Comparison of ENCODE assay signal across 20 cellular contexts in genomic region chr6:118285791-118286190, GRCh38.
DNase-seq lines count a peak whose midpoint lies in the region; ATAC-seq, FAIRE-seq and TF ChIP-seq lines count a peak whose summit lies in the region.
"Had no signal": no experiment of that assay in that cellular context is flagged by ENCODE, and none has a peak within 500 bp of the region (broad histone marks: within the 10 kb centered on the region; RNA-seq: fewer than 3 reads in every experiment).

No MANE protein-coding gene starts in this region.

- H3K9me3 Mint-ChIP-seq in astrocyte (ENCODE audit: unreplicated experiment) = peaks cover 3% of the 10 kb centered on the region
- no peaks in the 10 kb centered on the region for H3K9me3 Mint-ChIP-seq in activated naive CD8-positive, alpha-beta T cell treated with anti-CD3 and anti-CD28 coated beads, Interleukin-2, amount 50 U/mL, for 24 hours
- H3K9me3 Mint-ChIP-seq: CD4-positive, CD25-positive, alpha-beta regulatory T cell had no signal

- H3K9me3 ChIP-seq in astrocyte (ENCODE audit: insufficient read depth, low read depth, low read length) (no peaks in the 10 kb centered on the region), right cardiac atrium (ENCODE audit: control insufficient read depth, low read length) (no peaks in the 10 kb centered on the region), thoracic aorta (no peaks in the 10 kb centered on the region)
- H3K9me3 ChIP-seq: Caco-2 had no signal

- no peak overlapping the region for H3K9ac ChIP-seq in astrocyte (ENCODE audit: low read length)

- no peak overlapping the region for H3K4me2 ChIP-seq in astrocyte (ENCODE audit: low read length)

- H3K36me3 ChIP-seq in astrocyte (ENCODE audit: insufficient read depth, low read length) = no peaks in the 10 kb centered on the region
- no peaks in the 10 kb centered on the region for H3K36me3 ChIP-seq in thoracic aorta

- H3K4me3 ChIP-seq in astrocyte (ENCODE audit: insufficient read depth, low read depth, low read length) = no peak overlapping the region
- H3K4me3 ChIP-seq in right cardiac atrium (ENCODE audit: low read length) = no peak overlapping the region
- peak overlapping the region; percentile 53 for H3K4me3 ChIP-seq in thoracic aorta

- H3K27ac ChIP-seq in astrocyte (ENCODE audit: low read depth, low read length) = no peak overlapping the region
- peak overlapping the region; percentile 30 for H3K27ac ChIP-seq in right cardiac atrium (ENCODE audit: low read length)
- peak overlapping the region; percentile 37 to 61 for H3K27ac ChIP-seq in thoracic aorta

- H3K4me1 ChIP-seq in astrocyte (ENCODE audit: insufficient read depth, low read length) = no peaks in the 10 kb centered on the region
- H3K4me1 ChIP-seq in right cardiac atrium (ENCODE audit: control insufficient read depth, insufficient read depth, low read length) = peaks cover 2% of the 10 kb centered on the region
- H3K4me1 ChIP-seq in thoracic aorta (ENCODE audit: control insufficient read depth in 1 of 2, low read depth in 2 of 2) = peaks cover 25 to 56% of the 10 kb centered on the region in 2 donors

- no peak overlapping the region for H3K27ac Mint-ChIP-seq in astrocyte (ENCODE audit: unreplicated experiment)
- H3K27ac Mint-ChIP-seq in activated naive CD8-positive, alpha-beta T cell treated with anti-CD3 and anti-CD28 coated beads, Interleukin-2, amount 50 U/mL, for 24 hours = no peak overlapping the region
- H3K27ac Mint-ChIP-seq: B cell; CD4-positive, CD25-positive, alpha-beta regulatory T cell had no signal

- no peak overlapping the region for H3K4me3 Mint-ChIP-seq in astrocyte (ENCODE audit: unreplicated experiment)
- no peak overlapping the region for H3K4me3 Mint-ChIP-seq in activated naive CD8-positive, alpha-beta T cell treated with anti-CD3 and anti-CD28 coated beads, Interleukin-2, amount 50 U/mL, for 24 hours
- H3K4me3 Mint-ChIP-seq: B cell; CD4-positive, CD25-positive, alpha-beta regulatory T cell had no signal

- H2AFZ ChIP-seq in astrocyte (ENCODE audit: low read depth, low read length) = no peak overlapping the region

- no peak for FAIRE-seq in astrocyte (lab: Jason Lieb, UNC)

- ATAC-seq in Right ventricle myocardium inferior (peak; percentile 2), Right ventricle myocardium superior (ENCODE audit: poor library complexity) (no peak), right cardiac atrium (no peak), thoracic aorta (ENCODE audit: insufficient number of reproducible peaks, low FRiP score, low read depth) (no peak), HG03520 (IDR thresholded peaks at IDR 0.05; ENCODE audit: unreplicated experiment) (no peak)
- no peak for ATAC-seq in activated naive CD8-positive, alpha-beta T cell treated with anti-CD3 and anti-CD28 coated beads, Interleukin-2, amount 50 U/mL, for 24 hours

- peaks cover 1% of the 10 kb centered on the region for H3K27me3 Mint-ChIP-seq in astrocyte (ENCODE audit: low read depth, unreplicated experiment)
- no peaks in the 10 kb centered on the region for H3K27me3 Mint-ChIP-seq in activated naive CD8-positive, alpha-beta T cell treated with anti-CD3 and anti-CD28 coated beads, Interleukin-2, amount 50 U/mL, for 24 hours

- no peak for DNase-seq in Right ventricle myocardium inferior (ENCODE audit: missing footprints)
- no peak for DNase-seq in Right ventricle myocardium superior
- peak; percentile 46 for DNase-seq in astrocyte (ENCODE audit: low read depth)
- DNase-seq in right cardiac atrium = no peak
- DNase-seq in thoracic aorta (ENCODE audit: low spot score) = no peak
- no peak for DNase-seq in stimulated activated naive CD4-positive, alpha-beta T cell (lab: John Stamatoyannopoulos, UW)
- DNase-seq in activated naive CD8-positive, alpha-beta T cell treated with anti-CD3 and anti-CD28 coated beads, Interleukin-2, amount 50 U/mL, for 24 hours = no peak
- DNase-seq: 8988T; Caco-2; CD4-positive, CD25-positive, alpha-beta regulatory T cell; GF-D8; GOT3; KBM-7; NCI-H1417; NCI-H187; NCI-H2107; NCI-H2227 treated with DMSO at 0.1 percent for 48 hours; NCI-H524 treated with DMSO at 0.1 percent for 48 hours had no signal

- intact Hi-C loops in Right ventricle myocardium inferior (cut with DNase I) (loop anchor here (1.0 to 2.0 kb wide), 3 partner anchors 85 to 265 kb away; no protein-coding TSS in a partner anchor), Right ventricle myocardium superior (cut with DNase I) (loop anchor here (5.0 to 10.0 kb wide), 2 partner anchors 222 to 329 kb away; no protein-coding TSS in a partner anchor), right cardiac atrium (cut with DNase I) (loop anchor here (2.0 to 10.0 kb wide), 7 partner anchors 221 to 489 kb away; no protein-coding TSS in a partner anchor)

- WGBS in right cardiac atrium = 68% methylated on average over 1 of the region's 1 CpG

- H4K20me1 ChIP-seq in astrocyte (ENCODE audit: insufficient read depth, low read length) = no peaks in the 10 kb centered on the region

- TF ChIP-seq CTCF in astrocyte (IDR thresholded peaks at IDR 0.05; ENCODE audit: insufficient read depth, low read depth, low read length) (no peak), thoracic aorta (IDR thresholded peaks at IDR 0.05) (no peak)

- H3K79me2 ChIP-seq in astrocyte (ENCODE audit: insufficient read depth, low read length) = no peaks in the 10 kb centered on the region

- no peaks in the 10 kb centered on the region for H3K4me1 Mint-ChIP-seq in astrocyte (ENCODE audit: low read depth, unreplicated experiment)
- no peaks in the 10 kb centered on the region for H3K4me1 Mint-ChIP-seq in activated naive CD8-positive, alpha-beta T cell treated with anti-CD3 and anti-CD28 coated beads, Interleukin-2, amount 50 U/mL, for 24 hours
- H3K4me1 Mint-ChIP-seq: B cell; CD4-positive, CD25-positive, alpha-beta regulatory T cell had no signal

- H3K27me3 ChIP-seq in astrocyte (ENCODE audit: insufficient read depth, low read length) (peaks cover 3% of the 10 kb centered on the region), right cardiac atrium (ENCODE audit: control insufficient read depth, insufficient read depth) (no peaks in the 10 kb centered on the region), thoracic aorta (replicated peaks; ENCODE audit: insufficient read depth) (no peaks in the 10 kb centered on the region)

- H3K36me3 Mint-ChIP-seq in astrocyte (ENCODE audit: low read depth, unreplicated experiment) = no peaks in the 10 kb centered on the region
- H3K36me3 Mint-ChIP-seq in activated naive CD8-positive, alpha-beta T cell treated with anti-CD3 and anti-CD28 coated beads, Interleukin-2, amount 50 U/mL, for 24 hours (ENCODE audit: low read depth) = no peaks in the 10 kb centered on the region
- H3K36me3 Mint-ChIP-seq: CD4-positive, CD25-positive, alpha-beta regulatory T cell had no signal
